Comparison of ENCODE assay signal across 8 cellular contexts in the genomic region with DNA sequence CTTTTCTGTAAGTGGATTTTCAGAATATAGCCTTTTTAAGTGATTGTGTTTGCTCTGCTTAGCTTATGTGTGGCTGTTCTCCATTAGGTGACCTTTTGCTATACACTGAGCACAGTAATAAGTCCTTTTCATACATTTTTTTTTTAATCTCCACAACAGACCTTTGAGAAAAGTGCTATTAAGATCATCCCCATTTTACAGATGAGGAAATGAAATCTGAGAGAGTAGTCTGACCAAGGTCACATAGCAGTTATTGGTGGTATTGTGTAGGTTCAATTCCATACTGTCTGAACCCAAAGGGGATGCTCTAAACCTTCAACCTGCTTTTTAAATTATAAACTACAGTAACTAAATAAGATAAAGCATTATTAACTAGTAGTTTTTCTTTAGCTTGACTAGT. TPM values are rescaled to one million over a fixed set of nuclear protein-coding genes. Genes with fewer than 3 reads are reported as not detected.
A peak's percentile ranks its signal among the peaks of the same experiment; 100 is the strongest.
DNase-seq lines count a peak whose midpoint lies in the region; ATAC-seq and TF ChIP-seq lines count a peak whose summit lies in the region.

No MANE protein-coding gene starts in this region.

- no peak for TF ChIP-seq POLR2A in uterus (IDR thresholded peaks at IDR 0.05)

- peak overlapping the region; percentile 99 to 100 for H3K27ac Mint-ChIP-seq in natural killer cell

- H3K4me1 ChIP-seq in BE2C (no peaks in the 10 kb centered on the region), KMS-11 (ENCODE audit: low read depth, poor library complexity, severe bottlenecking) (peaks cover 61% of the 10 kb centered on the region), uterus (peaks cover 8 to 11% of the 10 kb centered on the region in 2 donors)

- H3K27me3 ChIP-seq in BE2C: no peaks in the 10 kb centered on the region
- no peaks in the 10 kb centered on the region for H3K27me3 ChIP-seq in KMS-11 (ENCODE audit: insufficient read depth, low read depth)
- no peaks in the 10 kb centered on the region for H3K27me3 ChIP-seq in uterus

- no peaks in the 10 kb centered on the region for H3K27me3 Mint-ChIP-seq in natural killer cell (ENCODE audit: low read depth in 2 of 2)

- intact Hi-C loops in natural killer cell (cut with micrococcal nuclease): loop anchor here (2.0 to 10.0 kb wide), 6 partner anchors 22 to 1595 kb away; partner anchors contain the start of genes KIFAP3, SCYL3 and SUCO
- intact Hi-C loops in uterus (cut with DNase I; ENCODE audit: low total_unique reads): no loop called here

- peak overlapping the region; percentile 99; the same call in 1 of the 2 replicates for H3K9ac ChIP-seq in KMS-11

- peaks cover 67% of the 10 kb centered on the region for H3K79me2 ChIP-seq in KMS-11 (ENCODE audit: insufficient read depth, low read depth)

- H3K36me3 ChIP-seq in BE2C (peaks cover 15% of the 10 kb centered on the region), KMS-11 (ENCODE audit: insufficient read depth) (peaks cover 5% of the 10 kb centered on the region; the same call in 1 of the 2 replicates), uterus (no peaks in the 10 kb centered on the region)

- H3K4me3 Mint-ChIP-seq in natural killer cell: peak overlapping the region; percentile 97

- H3K27ac ChIP-seq in KMS-11 (peak overlapping the region; percentile 1; the same call in 1 of the 2 replicates), uterus (peak overlapping the region in 1 of 2 donors; percentile 98)

- peaks cover 59% of the 10 kb centered on the region for H4K20me1 ChIP-seq in KMS-11 (ENCODE audit: insufficient read depth)

- H3K4me2 ChIP-seq in KMS-11: peak overlapping the region; percentile 91

- peaks cover 66 to 69% of the 10 kb centered on the region in 2 donors for H3K4me1 Mint-ChIP-seq in natural killer cell

- H3K9me3 ChIP-seq in BE2C (no peaks in the 10 kb centered on the region), uterus (no peaks in the 10 kb centered on the region)

- ATAC-seq in natural killer cell: no peak
- ATAC-seq in HG03442 (IDR thresholded peaks at IDR 0.05; ENCODE audit: unreplicated experiment): no peak

- H3K9me3 Mint-ChIP-seq in natural killer cell: no peaks in the 10 kb centered on the region

- DNase-seq in BE2C (no peak), choroid plexus epithelial cell (ENCODE audit: low read depth) (no peak), natural killer cell (no peak), RPMI8226 (no peak), uterus (no peak), NCI-H446 (lab: John Stamatoyannopoulos, UW) (no peak)

- H3K36me3 Mint-ChIP-seq in natural killer cell: no peaks in the 10 kb centered on the region

- no peak overlapping the region for H2AFZ ChIP-seq in KMS-11 (ENCODE audit: low read depth)

- H3K4me3 ChIP-seq in BE2C (ENCODE audit: low read depth, low read length) (peak overlapping the region; percentile 98), KMS-11 (IDR thresholded peaks at IDR 0.05; ENCODE audit: insufficient read depth, low read depth, low read length) (peak overlapping the region; percentile 92), choroid plexus epithelial cell (ENCODE audit: low read depth, low read length) (peak overlapping the region; percentile 93), uterus (peak overlapping the region in 1 of 2 donors; percentile 91)

- TF ChIP-seq CTCF in BE2C (IDR thresholded peaks at IDR 0.05; ENCODE audit: low read depth, low read length) (no peak), KMS-11 (conservative IDR thresholded peaks at IDR 0.05; ENCODE audit: low read depth, low read length) (no peak), choroid plexus epithelial cell (conservative IDR thresholded peaks at IDR 0.05; ENCODE audit: low read depth, low read length) (no peak), natural killer cell (IDR thresholded peaks at IDR 0.05) (no peak), uterus (IDR thresholded peaks at IDR 0.05) (no peak)

RNA-seq across cellular contexts. Expression of gene PRRC2C, which starts 1.7 kb away (rescaled TPM):
- 96.9 TPM for polyA plus RNA-seq in BE2C (2012; ENCODE audit: insufficient read depth, insufficient read length, low read depth)
- total RNA-seq in natural killer cell (100 to 1,000 TPM; 330 to 355 (median 353) TPM), uterus (100 to 1,000 TPM in 1 of 4 donors, 10 to 100 TPM in 3; 32.1 to 210 (median 76.1) TPM)
